10 cellular contexts compared by ENCODE assay signal in the genomic region with DNA sequence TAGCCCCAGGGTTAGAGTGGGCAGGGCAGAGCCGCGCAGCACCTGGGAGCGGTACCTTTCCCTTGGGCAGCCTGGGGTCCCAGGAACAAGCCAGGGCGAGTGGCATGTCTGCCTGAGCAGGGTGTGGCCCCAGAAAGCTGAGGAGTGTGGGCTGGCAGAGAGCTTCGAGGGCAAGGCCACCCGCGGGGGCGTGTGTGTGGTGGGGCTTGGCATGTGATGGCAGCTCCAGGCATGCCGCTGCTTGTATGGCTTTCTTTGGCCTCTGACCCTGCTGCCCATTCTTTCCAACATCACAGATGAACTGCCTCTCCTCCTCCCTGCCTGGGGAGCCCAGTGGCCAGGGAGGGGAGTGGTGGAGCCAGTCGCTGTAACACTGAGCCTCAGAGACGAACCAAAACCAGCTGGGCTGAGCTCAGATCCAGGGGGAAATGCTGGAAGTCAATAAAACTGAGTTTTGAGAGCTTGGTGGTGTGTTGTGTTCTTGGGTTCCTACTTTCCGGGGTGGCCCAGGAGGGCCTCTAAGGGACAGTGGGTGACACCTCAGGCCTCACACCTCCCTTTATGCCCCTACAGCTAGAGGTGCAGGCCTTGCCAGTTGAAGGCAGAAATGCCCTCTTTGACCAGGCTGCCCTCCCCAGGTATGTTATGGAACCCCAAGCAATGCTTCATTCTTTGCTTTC. TPM values are rescaled to one million over a fixed set of nuclear protein-coding genes. Genes with fewer than 3 reads are reported as not detected.
DNase-seq lines count a peak whose midpoint lies in the region; ATAC-seq and TF ChIP-seq lines count a peak whose summit lies in the region.
"Had no signal": no experiment of that assay in that cellular context is flagged by ENCODE, and none has a peak within 500 bp of the region (broad histone marks: within the 10 kb centered on the region; RNA-seq: fewer than 3 reads in every experiment).

No MANE protein-coding gene starts in this region.

- no peaks in the 10 kb centered on the region for H3K36me3 ChIP-seq in uterus

- no peaks in the 10 kb centered on the region for H3K27me3 Mint-ChIP-seq in activated naive CD8-positive, alpha-beta T cell
- no peaks in the 10 kb centered on the region for H3K27me3 Mint-ChIP-seq in activated naive CD8-positive, alpha-beta T cell treated with anti-CD3 and anti-CD28 coated beads for 36 hours
- H3K27me3 Mint-ChIP-seq in brain: peaks cover 6% of the 10 kb centered on the region

- H3K9me3 ChIP-seq in uterus: no peaks in the 10 kb centered on the region

- no peak overlapping the region for H3K4me3 Mint-ChIP-seq in activated naive CD8-positive, alpha-beta T cell
- H3K4me3 Mint-ChIP-seq in activated naive CD8-positive, alpha-beta T cell treated with anti-CD3 and anti-CD28 coated beads for 36 hours: no peak overlapping the region
- H3K4me3 Mint-ChIP-seq in brain: peak overlapping the region in 4 of 5 experiments; percentile 31 to 61 (median 52)

- H3K27ac Mint-ChIP-seq in activated naive CD8-positive, alpha-beta T cell: peak overlapping the region; percentile 66
- H3K27ac Mint-ChIP-seq in activated naive CD8-positive, alpha-beta T cell treated with anti-CD3 and anti-CD28 coated beads for 36 hours: no peak overlapping the region
- peak overlapping the region; percentile 87 to 95 (median 91) for H3K27ac Mint-ChIP-seq in brain

- intact Hi-C loops in uterus (cut with DNase I; ENCODE audit: low total_unique reads): no loop called here

- H3K9me3 Mint-ChIP-seq in activated naive CD8-positive, alpha-beta T cell (ENCODE audit: low read depth): no peaks in the 10 kb centered on the region
- no peaks in the 10 kb centered on the region for H3K9me3 Mint-ChIP-seq in activated naive CD8-positive, alpha-beta T cell treated with anti-CD3 and anti-CD28 coated beads for 36 hours
- H3K9me3 Mint-ChIP-seq in brain: no peaks in the 10 kb centered on the region

- peaks cover 4 to 8% of the 10 kb centered on the region in 2 donors for H3K4me1 ChIP-seq in uterus

- H3K36me3 Mint-ChIP-seq in activated naive CD8-positive, alpha-beta T cell: no peaks in the 10 kb centered on the region
- H3K36me3 Mint-ChIP-seq in activated naive CD8-positive, alpha-beta T cell treated with anti-CD3 and anti-CD28 coated beads for 36 hours: peaks cover 10% of the 10 kb centered on the region
- peaks cover 29% of the 10 kb centered on the region for H3K36me3 Mint-ChIP-seq in brain

- no peaks in the 10 kb centered on the region for H3K27me3 ChIP-seq in uterus

- DNase-seq in activated naive CD8-positive, alpha-beta T cell treated with anti-CD3 and anti-CD28 coated beads for 36 hours: no peak
- DNase-seq in myocyte (ENCODE audit: low read depth) (peak; percentile 89), uterus (no peak)
- no peak for DNase-seq in stimulated activated CD8-positive, alpha-beta memory T cell treated with anti-CD3 and anti-CD28 coated beads, Interleukin-4, amount 100 ng/mL, for 48 hours
- DNase-seq: activated CD4-positive, alpha-beta T cell treated with anti-CD3 and anti-CD28 coated beads for 48 hours had no signal

- H3K27ac ChIP-seq in uterus: peak overlapping the region; percentile 82 to 95

- ATAC-seq in HG03025 (IDR thresholded peaks at IDR 0.05; ENCODE audit: low FRiP score, unreplicated experiment): no peak
- ATAC-seq in HG02610 (IDR thresholded peaks at IDR 0.05; ENCODE audit: unreplicated experiment): no peak

- no peak overlapping the region for H3K4me3 ChIP-seq in uterus
- H3K4me3 ChIP-seq: lung had no signal

- TF ChIP-seq POLR2A in uterus (IDR thresholded peaks at IDR 0.05): no peak

- peaks cover 12% of the 10 kb centered on the region for H3K4me1 Mint-ChIP-seq in activated naive CD8-positive, alpha-beta T cell (ENCODE audit: low read depth)
- H3K4me1 Mint-ChIP-seq in activated naive CD8-positive, alpha-beta T cell treated with anti-CD3 and anti-CD28 coated beads for 36 hours: peaks cover 8% of the 10 kb centered on the region
- H3K4me1 Mint-ChIP-seq in brain: peaks cover 51% of the 10 kb centered on the region

- TF ChIP-seq CTCF in brain (conservative IDR thresholded peaks at IDR 0.05) (no peak), uterus (IDR thresholded peaks at IDR 0.05) (no peak)

RNA-seq across cellular contexts. Expression of gene DNAJB2, which starts 7.4 kb away (rescaled TPM):
- 10 to 100 TPM; 43.8 to 47.5 TPM for total RNA-seq in activated naive CD8-positive, alpha-beta T cell treated with anti-CD3 and anti-CD28 coated beads for 36 hours
- 152 TPM for polyA plus RNA-seq in brain (ENCODE audit: insufficient read depth, low read depth, low replicate concordance)
- total RNA-seq in myocyte (40.1 and 80.0 TPM in 2 replicates), uterus (10 to 100 TPM; 32.1 to 92.1 (median 69.1) TPM)
- 57.2 TPM for polyA plus RNA-seq in myocyte (2012)

RNA-seq across cellular contexts. Expression of gene PTPRN, which starts 22.6 kb away (rescaled TPM):
- total RNA-seq in activated naive CD8-positive, alpha-beta T cell treated with anti-CD3 and anti-CD28 coated beads for 36 hours: 1 to 10 TPM; 1.7 to 2.5 TPM
- polyA plus RNA-seq in brain (ENCODE audit: insufficient read depth, low read depth, low replicate concordance): 145 TPM
- total RNA-seq in myocyte: 0.24 and 0.68 TPM in 2 replicates
- polyA plus RNA-seq in myocyte (2012): 0.15 TPM
- total RNA-seq in uterus: under 1 TPM in 2 of 4 donors, not detected in 2; 0.21 to 0.55 TPM

RNA-seq across cellular contexts. Expression of gene TUBA4A, which starts 32.9 kb away (rescaled TPM):
- 100 to 1,000 TPM; 208 to 212 TPM for total RNA-seq in activated naive CD8-positive, alpha-beta T cell treated with anti-CD3 and anti-CD28 coated beads for 36 hours
- polyA plus RNA-seq in brain (ENCODE audit: insufficient read depth, low read depth, low replicate concordance): 116 TPM
- total RNA-seq in myocyte (120 and 128 TPM in 2 replicates), uterus (10 to 100 TPM in 2 of 4 donors, 1 to 10 TPM in 2; 3.7 to 32.3 (median 7.3) TPM)
- 65.1 TPM for polyA plus RNA-seq in myocyte (2012)

RNA-seq across cellular contexts. Expression of gene TUBA4B, which starts 33.5 kb away (rescaled TPM):
- not detected for total RNA-seq in activated naive CD8-positive, alpha-beta T cell treated with anti-CD3 and anti-CD28 coated beads for 36 hours
- polyA plus RNA-seq in brain (ENCODE audit: insufficient read depth, low read depth, low replicate concordance): not detected
- total RNA-seq in myocyte: 0.11 TPM in 1 of 2 replicates, not detected in the other
- polyA plus RNA-seq in myocyte (2012): not detected
- under 1 TPM in 2 of 4 donors, not detected in 2; 0.43 to 0.83 TPM for total RNA-seq in uterus

RNA-seq across cellular contexts. Expression of gene STK16, which starts 41.3 kb away (rescaled TPM):
- total RNA-seq in activated naive CD8-positive, alpha-beta T cell treated with anti-CD3 and anti-CD28 coated beads for 36 hours: 10 to 100 TPM; 27.8 to 30.7 TPM
- polyA plus RNA-seq in brain (ENCODE audit: insufficient read depth, low read depth, low replicate concordance): 41.2 TPM
- total RNA-seq in myocyte: 18.3 and 19.4 TPM in 2 replicates
- polyA plus RNA-seq in myocyte (2012): 65.8 TPM
- total RNA-seq in uterus: 10 to 100 TPM in 3 of 4 donors, 1 to 10 TPM in 1; 4.1 to 55.6 (median 18.0) TPM

Comparison
In these comparisons a context has a peak if more than half of its experiments do, and no peak if none do; other contexts are left out.
1. H3K4me3 Mint-ChIP-seq: peak in brain (4 of 5); none in activated naive CD8-positive, alpha-beta T cell (single experiment) and activated naive CD8-positive, alpha-beta T cell treated with anti-CD3 and anti-CD28 coated beads for 36 hours (single experiment).